Comparison of ENCODE assay signal across 9 cellular contexts in the genomic region with DNA sequence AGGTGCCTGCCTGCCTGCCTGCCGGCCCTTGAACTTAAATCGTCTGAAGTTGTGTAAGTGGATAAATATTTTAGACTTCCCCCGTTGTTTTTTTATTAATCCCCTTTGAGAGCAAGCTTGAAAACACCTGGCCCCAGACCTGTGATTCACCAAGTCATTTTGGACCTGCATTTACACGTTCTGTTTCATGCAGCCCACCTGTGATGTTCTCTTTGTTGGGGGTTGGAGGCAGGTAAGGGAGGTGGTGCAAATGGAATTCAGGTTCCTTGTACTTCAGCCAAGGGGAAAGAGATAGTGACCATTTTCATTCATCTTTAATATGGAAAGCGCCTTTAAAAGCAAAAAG. TPM values are rescaled to one million over a fixed set of nuclear protein-coding genes. Genes with fewer than 3 reads are reported as not detected.
A peak's percentile ranks its signal among the peaks of the same experiment; 100 is the strongest.
DNase-seq lines count a peak whose midpoint lies in the region; ATAC-seq, FAIRE-seq and TF ChIP-seq lines count a peak whose summit lies in the region.
"Had no signal": no experiment of that assay in that cellular context is flagged by ENCODE, and none has a peak within 500 bp of the region (broad histone marks: within the 10 kb centered on the region; RNA-seq: fewer than 3 reads in every experiment).

No MANE protein-coding gene starts in this region.

- no peaks in the 10 kb centered on the region for H3K9me3 Mint-ChIP-seq in activated naive CD4-positive, alpha-beta T cell treated with anti-CD3 and anti-CD28 coated beads, Interleukin-2, amount 50 U/mL, for 24 hours

- POLR2A ChIA-PET in GM12878 (lab: Charles Lee), result interaction anchor here (1.4 to 7.1 kb wide), 5 partner anchors 9 to 46 kb away, joined by 3 to 82 read pairs (median 7); no protein-coding TSS in a partner anchor

- no peak; a peak in 1 of 4 replicates for TF ChIP-seq EP300 in GM12878 (IDR thresholded peaks at IDR 0.05; ENCODE audit: borderline replicate concordance in 1 of 2, control insufficient read depth in 1 of 2, low read depth in 2 of 2, low read length in 2 of 2)

- no peaks in the 10 kb centered on the region for H3K27me3 Mint-ChIP-seq in activated naive CD4-positive, alpha-beta T cell treated with anti-CD3 and anti-CD28 coated beads, Interleukin-2, amount 50 U/mL, for 24 hours

- 22% methylated on average over 5 of the region's 5 CpGs for WGBS in GM12878 (ENCODE audit: insufficient coverage, insufficient replicate concordance, low lambda C conversion rate, missing lambda C conversion rate)
- 19 to 23% methylated on average over 5 of the region's 5 CpGs for WGBS in lung, 2 donors

- SMC1A ChIA-PET in GM12878 (lab: Charles Lee; ENCODE audit: uncharacterized antibody, unreplicated experiment), result interaction anchor here (0.9 to 7.1 kb wide), 12 partner anchors 9 to 53 kb away, joined by 3 to 78 read pairs (median 6); no protein-coding TSS in a partner anchor

- H3K4me1 ChIP-seq in GM12878 (ENCODE audit: control insufficient read depth, insufficient read depth, low read length), result peaks cover 11% of the 10 kb centered on the region
- H3K4me1 ChIP-seq in lung (ENCODE audit: control insufficient read depth in 2 of 2, insufficient read depth in 2 of 2, low read length in 2 of 2), result peaks cover 6 to 7% of the 10 kb centered on the region in 2 donors
- H3K4me1 ChIP-seq in upper lobe of right lung, result peaks cover 21% of the 10 kb centered on the region

- no peak for DNase-seq in activated naive CD4-positive, alpha-beta T cell (lab: John Stamatoyannopoulos, UW)
- DNase-seq in GM12878 (ENCODE audit: low read depth, low spot score) (no peak), lung (ENCODE audit: low spot score) (no peak), upper lobe of right lung (no peak), C1 segment of cervical spinal cord (lab: John Stamatoyannopoulos, UW) (no peak), NCI-H2196 treated with DMSO at 0.1 percent for 48 hours (lab: John Stamatoyannopoulos, UW; ENCODE audit: unreplicated experiment) (no peak)
- DNase-seq: KG1 had no signal

- no peak for FAIRE-seq in GM12878 (lab: Jason Lieb, UNC)

- intact Hi-C loops in GM12878 (cut with micrococcal nuclease; ENCODE audit: unreplicated experiment) (no loop called here), upper lobe of right lung (cut with DNase I) (no loop called here)

- H3K27ac Mint-ChIP-seq in activated naive CD4-positive, alpha-beta T cell treated with anti-CD3 and anti-CD28 coated beads, Interleukin-2, amount 50 U/mL, for 24 hours, result peak overlapping the region; percentile 77

- peaks cover 16% of the 10 kb centered on the region for H3K79me2 ChIP-seq in GM12878 (ENCODE audit: control insufficient read depth, insufficient read depth, low read length)

- H3K4me1 Mint-ChIP-seq in activated naive CD4-positive, alpha-beta T cell treated with anti-CD3 and anti-CD28 coated beads, Interleukin-2, amount 50 U/mL, for 24 hours, result peaks cover 39% of the 10 kb centered on the region

- no peaks in the 10 kb centered on the region for H4K20me1 ChIP-seq in GM12878 (ENCODE audit: control insufficient read depth, insufficient read depth)

- in situ Hi-C loops in GM12878 (cut with MboI), result no loop called here

- H3K36me3 ChIP-seq in GM12878 (ENCODE audit: control insufficient read depth in 2 of 2, insufficient read depth in 2 of 2, low read length in 1 of 2) (peaks cover 1 to 14% of the 10 kb centered on the region in 2 experiments; a peak in 1 of 4 replicates), lung (ENCODE audit: control insufficient read depth in 2 of 2, insufficient read depth in 2 of 2, low read length in 2 of 2) (peaks cover 6 to 8% of the 10 kb centered on the region in 2 donors), upper lobe of right lung (peaks cover 17% of the 10 kb centered on the region)

- peak overlapping the region; percentile 66 for H3K9ac ChIP-seq in GM12878 (ENCODE audit: control insufficient read depth, insufficient read depth, low read length)

- no TSS peak for BruUV-seq in GM12878 (replicated peaks; lab: Mats Ljungman, UMichigan)

- H3K4me3 Mint-ChIP-seq in activated naive CD4-positive, alpha-beta T cell treated with anti-CD3 and anti-CD28 coated beads, Interleukin-2, amount 50 U/mL, for 24 hours, result peak overlapping the region; percentile 88

- H3K4me3 ChIP-seq in GM12878 (peak overlapping the region; percentile 94), lung (peak overlapping the region; percentile 74), upper lobe of right lung (peak overlapping the region; percentile 88)

- H3K27ac ChIP-seq in GM12878 (ENCODE audit: control insufficient read depth, insufficient read depth) (peak overlapping the region; percentile 41), lung (ENCODE audit: low read depth in 1 of 2, low read length in 1 of 2) (peak overlapping the region in 1 of 2 donors; percentile 88), upper lobe of right lung (peak overlapping the region; percentile 89)

- H2AFZ ChIP-seq in GM12878 (ENCODE audit: control insufficient read depth, low read depth, low read length), result no peak overlapping the region

- H3K27me3 ChIP-seq in GM12878 (replicated peaks in 1 of 2; ENCODE audit: control insufficient read depth in 2 of 2, insufficient read depth in 2 of 2, low read length in 1 of 2) (no peaks in the 10 kb centered on the region), lung (ENCODE audit: control insufficient read depth, insufficient read depth) (no peaks in the 10 kb centered on the region), upper lobe of right lung (no peaks in the 10 kb centered on the region)

- TF ChIP-seq POLR2A in GM12878 (IDR thresholded peaks at IDR 0.05; ENCODE audit: low read depth, low read length), result no peak

- ATAC-seq in GM12878 (peak; percentile 4; the same call in 2 of the 3 replicates), lung (ENCODE audit: insufficient read depth, low FRiP score) (no peak), upper lobe of right lung (no peak), HG03097 (IDR thresholded peaks at IDR 0.05; ENCODE audit: low FRiP score, unreplicated experiment) (no peak)

- RAD21 ChIA-PET in GM12878 (lab: Charles Lee; ENCODE audit: unreplicated experiment), result interaction anchor here (0.9 to 5.0 kb wide), 18 partner anchors 9 to 205 kb away, joined by 3 to 35 read pairs (median 4); no protein-coding TSS in a partner anchor

- peak overlapping the region; percentile 88 for H3K4me2 ChIP-seq in GM12878 (ENCODE audit: control insufficient read depth, insufficient read depth)

- CTCF ChIA-PET in GM12878 (lab: Yijun Ruan, JAX), result interaction anchor here (0.9 to 4.9 kb wide), 7 partner anchors 9 to 53 kb away, joined by 3 to 25 read pairs (median 5); no protein-coding TSS in a partner anchor

- no peak for TF ChIP-seq RAD21 in GM12878 (IDR thresholded peaks at IDR 0.05; ENCODE audit: insufficient read depth, low read depth, low read length)

- H3K36me3 Mint-ChIP-seq in activated naive CD4-positive, alpha-beta T cell treated with anti-CD3 and anti-CD28 coated beads, Interleukin-2, amount 50 U/mL, for 24 hours, result peaks cover 1% of the 10 kb centered on the region

- TF ChIP-seq CTCF in GM12878 (IDR thresholded peaks at IDR 0.05 in 2 of 3, conservative IDR thresholded peaks at IDR 0.05 in 1 of 3; ENCODE audit: control insufficient read depth in 2 of 3, extremely low read depth in 1 of 3, insufficient read depth in 1 of 3, low read depth in 3 of 3, low read length in 3 of 3) (no peak), lung (IDR thresholded peaks at IDR 0.05; ENCODE audit: control extremely low read depth, extremely low read depth) (no peak), upper lobe of right lung (IDR thresholded peaks at IDR 0.05) (no peak)

- H3K9me3 ChIP-seq in GM12878 (replicated peaks; ENCODE audit: control insufficient read depth, insufficient read depth, low read length) (no peaks in the 10 kb centered on the region), lung (ENCODE audit: control insufficient read depth in 2 of 2, insufficient read depth in 1 of 2, low read length in 1 of 2) (no peaks in the 10 kb centered on the region), upper lobe of right lung (no peaks in the 10 kb centered on the region)

RNA-seq across cellular contexts. Expression of gene SLC37A1, which starts 1.2 kb away (rescaled TPM):
- total RNA-seq in GM12878 (2013; cell fraction: nucleolus; rRNA removed), result 129 and 143 TPM in 2 replicates
- total RNA-seq in GM12878 (2014; rRNA removed) (33.0 and 35.5 TPM in 2 replicates), GM12878 (2014; rRNA removed; fragmentation: Illumina TruSeq; extraction: Trizol) (19.2 and 19.7 TPM in 2 replicates), GM12878 (2021) (30.7 and 34.8 TPM in 2 replicates), lung (10 to 100 TPM; 25.5 to 29.5 TPM), upper lobe of right lung (21.6 TPM)
- 6.2 TPM for polyA plus RNA-seq in GM12878 (2011; ENCODE audit: low read depth)
- polyA plus RNA-seq in GM12878 (2011; rRNA removed) (17.7 and 23.3 TPM in 2 replicates), GM12878 (2014; fragmentation: Illumina TruSeq; extraction: Trizol) (12.0 and 18.4 TPM in 2 replicates), GM12878 (2014; fragmentation: Nextera tagmentation; extraction: Ambion mirVana) (1 to 10 TPM; 1.1 to 2.4 TPM), GM12878 (2014; rRNA removed) (25.4 and 26.5 TPM in 2 replicates), GM12878 (2016; fragmentation: Nextera tagmentation; extraction: Ambion mirVana) (10 to 100 TPM; 28.0 to 32.0 TPM), lung (10 to 100 TPM; 13.3 to 13.6 TPM)
- polyA plus RNA-seq in GM12878 (2011; cell fraction: cytosol; rRNA removed), result 20.2 and 24.6 TPM in 2 replicates
- 75.0 and 82.4 TPM in 2 replicates for polyA plus RNA-seq in GM12878 (2011; cell fraction: nucleus; rRNA removed)
- 17.7 and 18.5 TPM in 2 replicates for polyA plus RNA-seq in GM12878 (2012)
- polyA minus RNA-seq in GM12878 (2011; rRNA and poly(A)+ RNA removed), result 22.6 and 32.2 TPM in 2 replicates
- polyA minus RNA-seq in GM12878 (2011; cell fraction: cytosol; rRNA and poly(A)+ RNA removed), result 8.6 and 12.4 TPM in 2 replicates
- polyA minus RNA-seq in GM12878 (2011; cell fraction: nucleus; rRNA and poly(A)+ RNA removed), result 43.9 and 56.5 TPM in 2 replicates

RNA-seq across cellular contexts. Expression of gene RSPH1, which starts 18.8 kb away (rescaled TPM):
- 0.56 and 0.78 TPM in 2 replicates for total RNA-seq in GM12878 (2013; cell fraction: nucleolus; rRNA removed)
- total RNA-seq in GM12878 (2014; rRNA removed) (0.11 and 0.33 TPM in 2 replicates), GM12878 (2014; rRNA removed; fragmentation: Illumina TruSeq; extraction: Trizol) (0.27 and 0.37 TPM in 2 replicates), GM12878 (2021) (0.27 and 0.28 TPM in 2 replicates), lung (10 to 100 TPM; 30.1 to 46.9 TPM), upper lobe of right lung (0.84 TPM)
- 0.94 TPM for polyA plus RNA-seq in GM12878 (2011; ENCODE audit: low read depth)
- polyA plus RNA-seq in GM12878 (2011; rRNA removed) (0.38 and 0.59 TPM in 2 replicates), GM12878 (2014; fragmentation: Illumina TruSeq; extraction: Trizol) (0.37 and 0.67 TPM in 2 replicates), GM12878 (2014; fragmentation: Nextera tagmentation; extraction: Ambion mirVana) (under 1 TPM; 0.37 to 0.38 TPM), GM12878 (2014; rRNA removed) (0.19 and 0.81 TPM in 2 replicates), GM12878 (2016; fragmentation: Nextera tagmentation; extraction: Ambion mirVana) (1 to 10 TPM; 1.2 to 1.4 TPM), lung (10 to 100 TPM; 17.6 to 25.4 TPM)
- 0.10 and 0.21 TPM in 2 replicates for polyA plus RNA-seq in GM12878 (2011; cell fraction: cytosol; rRNA removed)
- polyA plus RNA-seq in GM12878 (2011; cell fraction: nucleus; rRNA removed), result 0.16 and 0.22 TPM in 2 replicates
- 0.79 and 1.1 TPM in 2 replicates for polyA plus RNA-seq in GM12878 (2012)
- polyA minus RNA-seq in GM12878 (2011; rRNA and poly(A)+ RNA removed), result 0.88 TPM in 1 of 2 replicates, not detected in the other
- polyA minus RNA-seq in GM12878 (2011; cell fraction: cytosol; rRNA and poly(A)+ RNA removed), result not detected in 2 replicates
- polyA minus RNA-seq in GM12878 (2011; cell fraction: nucleus; rRNA and poly(A)+ RNA removed), result not detected in 2 replicates

Comparison
In these comparisons a context has a peak if more than half of its experiments do, and no peak if none do; other contexts are left out.
1. RNA of gene RSPH1, which starts 18.8 kb away (total RNA-seq): 30.1 to 46.9 TPM in lung; 0.84 TPM in upper lobe of right lung (single experiment) and 0.11 to 0.78 TPM in GM12878; every median in the first group is over 10 times any median in the second.
2. Peak in every context shown above with its lines, with median percentiles within 50 percentile points of each other: H3K4me3 ChIP-seq.